In the genomic region with DNA sequence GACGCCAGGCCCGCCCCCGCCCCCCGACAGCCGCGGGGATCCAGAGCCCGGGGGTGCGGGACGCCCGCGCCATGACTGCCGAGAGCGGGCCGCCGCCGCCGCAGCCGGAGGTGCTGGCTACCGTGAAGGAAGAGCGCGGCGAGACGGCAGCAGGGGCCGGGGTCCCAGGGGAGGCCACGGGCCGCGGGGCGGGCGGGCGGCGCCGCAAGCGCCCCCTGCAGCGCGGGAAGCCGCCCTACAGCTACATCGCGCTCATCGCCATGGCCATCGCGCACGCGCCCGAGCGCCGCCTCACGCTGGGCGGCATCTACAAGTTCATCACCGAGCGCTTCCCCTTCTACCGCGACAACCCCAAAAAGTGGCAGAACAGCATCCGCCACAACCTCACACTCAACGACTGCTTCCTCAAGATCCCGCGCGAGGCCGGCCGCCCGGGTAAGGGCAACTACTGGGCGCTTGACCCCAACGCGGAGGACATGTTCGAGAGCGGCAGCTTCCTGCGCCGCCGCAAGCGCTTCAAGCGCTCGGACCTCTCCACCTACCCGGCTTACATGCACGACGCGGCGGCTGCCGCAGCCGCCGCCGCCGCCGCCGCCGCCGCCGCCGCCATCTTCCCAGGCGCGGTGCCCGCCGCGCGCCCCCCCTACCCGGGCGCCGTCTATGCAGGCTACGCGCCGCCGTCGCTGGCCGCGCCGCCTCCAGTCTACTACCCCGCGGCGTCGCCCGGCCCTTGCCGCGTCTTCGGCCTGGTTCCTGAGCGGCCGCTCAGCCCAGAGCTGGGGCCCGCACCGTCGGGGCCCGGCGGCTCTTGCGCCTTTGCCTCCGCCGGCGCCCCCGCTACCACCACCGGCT, we compare ENCODE assay signal across 8 cellular contexts. TPM values are rescaled to one million over a fixed set of nuclear protein-coding genes. Genes with fewer than 3 reads are reported as not detected.
DNase-seq lines count a peak whose midpoint lies in the region; ATAC-seq and TF ChIP-seq lines count a peak whose summit lies in the region.

No MANE protein-coding gene starts in this region.

- H3K4me3 ChIP-seq in HEK293 (ENCODE audit: low read depth, low read length) = peak overlapping the region; percentile 48
- H3K4me3 ChIP-seq in PC-9 = peak overlapping the region; percentile 64

- BruUV-seq in PC-9 (replicated peaks; lab: Mats Ljungman, UMichigan) = no TSS peak

- TF ChIP-seq CTCF in HEK293 (tag by site-specific recombination; IDR thresholded peaks at IDR 0.05) (no peak), PC-9 (conservative IDR thresholded peaks at IDR 0.05) (no peak)

- H3K27me3 ChIP-seq in PC-9 (ENCODE audit: insufficient read depth, low read depth) = no peaks in the 10 kb centered on the region

- H3K27ac ChIP-seq in HEK293 (ENCODE audit: extremely low read depth, low read depth, low read length) = peak overlapping the region; percentile 74; the same call in 1 of the 2 replicates
- peak overlapping the region; percentile 56; the same call in 1 of the 2 replicates for H3K27ac ChIP-seq in PC-9

- H3K27ac Mint-ChIP-seq in activated naive CD8-positive, alpha-beta T cell treated with anti-CD3 and anti-CD28 coated beads, Interleukin-2, amount 10 ng/mL, durations not matched to agents 7 days and 5 days = peak overlapping the region; percentile 70

- H3K9me3 ChIP-seq in HEK293 (ENCODE audit: control insufficient read depth, insufficient read depth, low read depth, low read length) = no peaks in the 10 kb centered on the region
- no peaks in the 10 kb centered on the region for H3K9me3 ChIP-seq in PC-9 (ENCODE audit: insufficient read depth, low read depth)

- peaks cover 18% of the 10 kb centered on the region for H3K4me1 Mint-ChIP-seq in activated naive CD8-positive, alpha-beta T cell treated with anti-CD3 and anti-CD28 coated beads, Interleukin-2, amount 10 ng/mL, durations not matched to agents 7 days and 5 days

- no peaks in the 10 kb centered on the region for H3K36me3 Mint-ChIP-seq in activated naive CD8-positive, alpha-beta T cell treated with anti-CD3 and anti-CD28 coated beads, Interleukin-2, amount 10 ng/mL, durations not matched to agents 7 days and 5 days

- peak; percentile 66 for ATAC-seq in activated naive CD8-positive, alpha-beta T cell treated with anti-CD3 and anti-CD28 coated beads, Interleukin-2, amount 10 ng/mL, durations not matched to agents 7 days and 5 days (ENCODE audit: low read depth)
- ATAC-seq in HG03342 (IDR thresholded peaks at IDR 0.05; ENCODE audit: unreplicated experiment) (no peak), GM18909 (IDR thresholded peaks at IDR 0.05; ENCODE audit: poor library complexity, unreplicated experiment) (no peak)

- intact Hi-C loops in PC-9 (cut with micrococcal nuclease; ENCODE audit: unreplicated experiment) = loop anchor here (2.0 kb wide), 2 partner anchors 23 to 51 kb away; no protein-coding TSS in a partner anchor

- no peaks in the 10 kb centered on the region for H4K20me1 ChIP-seq in PC-9 (ENCODE audit: insufficient read depth)

- H3K4me3 Mint-ChIP-seq in activated naive CD8-positive, alpha-beta T cell treated with anti-CD3 and anti-CD28 coated beads, Interleukin-2, amount 10 ng/mL, durations not matched to agents 7 days and 5 days = peak overlapping the region; percentile 84

- H3K9me2 ChIP-seq in PC-9 (ENCODE audit: insufficient read depth) = no peaks in the 10 kb centered on the region

- DNase-seq in PC-9 (peak in 1 of 2 experiments; percentile 53), left kidney (ENCODE audit: low read depth, low spot score) (peak; percentile 71), middle frontal gyrus (ENCODE audit: extremely low spot score, low spot score) (no peak)
- peak; percentile 74 for DNase-seq in activated naive CD8-positive, alpha-beta T cell treated with anti-CD3 and anti-CD28 coated beads, Interleukin-2, amount 10 ng/mL, durations not matched to agents 7 days and 5 days
- DNase-seq in stimulated activated CD8-positive, alpha-beta memory T cell treated with anti-CD3 and anti-CD28 coated beads, Interleukin-4, amount 100 ng/mL, for 48 hours = peak; percentile 73

- H3K4me2 ChIP-seq in PC-9 = peak overlapping the region; percentile 97

- no peaks in the 10 kb centered on the region for H3K4me1 ChIP-seq in HEK293 (ENCODE audit: control insufficient read depth, insufficient read depth, low read length)
- H3K4me1 ChIP-seq in PC-9 (replicated peaks; ENCODE audit: insufficient read depth) = peaks cover 6% of the 10 kb centered on the region; the same call in 1 of the 2 replicates

- no peaks in the 10 kb centered on the region for H3K9me3 Mint-ChIP-seq in activated naive CD8-positive, alpha-beta T cell treated with anti-CD3 and anti-CD28 coated beads, Interleukin-2, amount 10 ng/mL, durations not matched to agents 7 days and 5 days

- peaks cover 5% of the 10 kb centered on the region; the same call in 1 of the 2 replicates for H3F3A ChIP-seq in PC-9 (ENCODE audit: insufficient read depth, low read depth)

- POLR2A ChIA-PET in HEK293 (lab: Yijun Ruan, JAX) = interaction anchor here (0.7 to 1.5 kb wide), 3 partner anchors 9 to 20 kb away, joined by 3 to 6 read pairs (median 4); no protein-coding TSS in a partner anchor
- POLR2A ChIA-PET in PC-9 (lab: Charles Lee; ENCODE audit: unreplicated experiment) = interaction anchor here (0.6 to 0.7 kb wide), 2 partner anchors 119 to 139 kb away, joined by 3 to 8 read pairs; no protein-coding TSS in a partner anchor
- POLR2A ChIA-PET in activated naive CD8-positive, alpha-beta T cell treated with anti-CD3 and anti-CD28 coated beads, Interleukin-2, amount 10 ng/mL, durations not matched to agents 7 days and 5 days (lab: Charles Lee) = no interaction called here

- CTCF ChIA-PET in HEK293 (lab: Yijun Ruan, JAX) = interaction anchor here (0.6 to 1.8 kb wide), 8 partner anchors 9 to 108 kb away, joined by 3 to 8 read pairs (median 5); no protein-coding TSS in a partner anchor
- CTCF ChIA-PET in PC-9 (lab: Charles Lee) = interaction anchor here (0.6 to 0.7 kb wide), 3 partner anchors 11 to 143 kb away, joined by 5 to 18 read pairs (median 11); no protein-coding TSS in a partner anchor

- H3K79me2 ChIP-seq in PC-9 (ENCODE audit: low read depth) = peaks cover 19% of the 10 kb centered on the region

- H3K36me3 ChIP-seq in HEK293 (ENCODE audit: control insufficient read depth in 2 of 2, insufficient read depth in 1 of 2, low read length in 2 of 2) = no peaks in the 10 kb centered on the region
- H3K36me3 ChIP-seq in PC-9 (ENCODE audit: low read depth) = no peaks in the 10 kb centered on the region

- peak overlapping the region; percentile 86 for H2AFZ ChIP-seq in PC-9

- H3K27me3 Mint-ChIP-seq in activated naive CD8-positive, alpha-beta T cell treated with anti-CD3 and anti-CD28 coated beads, Interleukin-2, amount 10 ng/mL, durations not matched to agents 7 days and 5 days = peaks cover 84% of the 10 kb centered on the region

TF ChIP-seq in HEK293, 187 proteins besides CTCF, POLR2A, EP300 and RAD21 (continues in another document):
- TF ChIP-seq ZNF114 (tag by site-specific recombination; IDR thresholded peaks at IDR 0.05) (no peak), ZXDB (tag by site-specific recombination; IDR thresholded peaks at IDR 0.05) (0 out of 2 replicates have a peak, but pooled peaks have one; percentile 32), ZNF366 (tag by site-specific recombination; conservative IDR thresholded peaks at IDR 0.05) (no peak), ZNF792 (tag by site-specific recombination; IDR thresholded peaks at IDR 0.05) (no peak), IKZF3 (tag by site-specific recombination; IDR thresholded peaks at IDR 0.05) (no peak), ZNF777 (tag by site-specific recombination; IDR thresholded peaks at IDR 0.05; ENCODE audit: borderline replicate concordance) (no peak), ZBTB20 (tag by site-specific recombination; IDR thresholded peaks at IDR 0.05) (peak; percentile 22; the same call in 1 of the 2 replicates), KLF16 (tag by site-specific recombination; IDR thresholded peaks at IDR 0.05) (no peak)
- TF ChIP-seq, protein P1, sequence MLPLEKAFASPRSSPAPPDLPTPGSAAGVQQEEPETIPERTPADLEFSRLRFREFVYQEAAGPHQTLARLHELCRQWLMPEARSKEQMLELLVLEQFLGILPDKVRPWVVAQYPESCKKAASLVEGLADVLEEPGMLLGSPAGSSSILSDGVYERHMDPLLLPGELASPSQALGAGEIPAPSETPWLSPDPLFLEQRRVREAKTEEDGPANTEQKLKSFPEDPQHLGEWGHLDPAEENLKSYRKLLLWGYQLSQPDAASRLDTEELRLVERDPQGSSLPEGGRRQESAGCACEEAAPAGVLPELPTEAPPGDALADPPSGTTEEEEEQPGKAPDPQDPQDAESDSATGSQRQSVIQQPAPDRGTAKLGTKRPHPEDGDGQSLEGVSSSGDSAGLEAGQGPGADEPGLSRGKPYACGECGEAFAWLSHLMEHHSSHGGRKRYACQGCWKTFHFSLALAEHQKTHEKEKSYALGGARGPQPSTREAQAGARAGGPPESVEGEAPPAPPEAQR (tag by site-specific recombination; IDR thresholded peaks at IDR 0.05) = no peak
- TF ChIP-seq, protein P2, sequence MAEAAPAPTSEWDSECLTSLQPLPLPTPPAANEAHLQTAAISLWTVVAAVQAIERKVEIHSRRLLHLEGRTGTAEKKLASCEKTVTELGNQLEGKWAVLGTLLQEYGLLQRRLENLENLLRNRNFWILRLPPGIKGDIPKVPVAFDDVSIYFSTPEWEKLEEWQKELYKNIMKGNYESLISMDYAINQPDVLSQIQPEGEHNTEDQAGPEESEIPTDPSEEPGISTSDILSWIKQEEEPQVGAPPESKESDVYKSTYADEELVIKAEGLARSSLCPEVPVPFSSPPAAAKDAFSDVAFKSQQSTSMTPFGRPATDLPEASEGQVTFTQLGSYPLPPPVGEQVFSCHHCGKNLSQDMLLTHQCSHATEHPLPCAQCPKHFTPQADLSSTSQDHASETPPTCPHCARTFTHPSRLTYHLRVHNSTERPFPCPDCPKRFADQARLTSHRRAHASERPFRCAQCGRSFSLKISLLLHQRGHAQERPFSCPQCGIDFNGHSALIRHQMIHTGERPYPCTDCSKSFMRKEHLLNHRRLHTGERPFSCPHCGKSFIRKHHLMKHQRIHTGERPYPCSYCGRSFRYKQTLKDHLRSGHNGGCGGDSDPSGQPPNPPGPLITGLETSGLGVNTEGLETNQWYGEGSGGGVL (tag by site-specific recombination; IDR thresholded peaks at IDR 0.05) = no peak
- TF ChIP-seq, protein P3, sequence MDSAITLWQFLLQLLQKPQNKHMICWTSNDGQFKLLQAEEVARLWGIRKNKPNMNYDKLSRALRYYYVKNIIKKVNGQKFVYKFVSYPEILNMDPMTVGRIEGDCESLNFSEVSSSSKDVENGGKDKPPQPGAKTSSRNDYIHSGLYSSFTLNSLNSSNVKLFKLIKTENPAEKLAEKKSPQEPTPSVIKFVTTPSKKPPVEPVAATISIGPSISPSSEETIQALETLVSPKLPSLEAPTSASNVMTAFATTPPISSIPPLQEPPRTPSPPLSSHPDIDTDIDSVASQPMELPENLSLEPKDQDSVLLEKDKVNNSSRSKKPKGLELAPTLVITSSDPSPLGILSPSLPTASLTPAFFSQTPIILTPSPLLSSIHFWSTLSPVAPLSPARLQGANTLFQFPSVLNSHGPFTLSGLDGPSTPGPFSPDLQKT (IDR thresholded peaks at IDR 0.05; ENCODE audit: borderline replicate concordance, low read depth, low read length) = no peak

RNA-seq across cellular contexts. Expression of a gene that starts 1.0 kb away (rescaled TPM):
- total RNA-seq in PC-9 (2021) = 5.7 and 7.7 TPM in 2 replicates
- total RNA-seq in activated naive CD8-positive, alpha-beta T cell treated with anti-CD3 and anti-CD28 coated beads, Interleukin-2, amount 10 ng/mL, durations not matched to agents 7 days and 5 days = under 1 TPM in 1 of 2 experiments, not detected in 1; 0.09 TPM
